8 cellular contexts compared by ENCODE assay signal in genomic region chr19:38932425-38933179, GRCh38. TPM values are rescaled to one million over a fixed set of nuclear protein-coding genes. Genes with fewer than 3 reads are reported as not detected.
DNase-seq lines count a peak whose midpoint lies in the region; ATAC-seq, FAIRE-seq and TF ChIP-seq lines count a peak whose summit lies in the region.

No MANE protein-coding gene starts in this region.

- no peak for FAIRE-seq in bronchial epithelial cell (lab: Jason Lieb, UNC)

- peak overlapping the region; percentile 82 for H3K4me2 ChIP-seq in OCI-LY7 (ENCODE audit: low read length)

- H3K4me1 Mint-ChIP-seq in nephron: peaks cover 15% of the 10 kb centered on the region

- CTCF ChIA-PET in A673 (lab: Charles Lee) (no interaction called here), OCI-LY7 (lab: Charles Lee; ENCODE audit: unreplicated experiment) (interaction anchor here (0.6 to 1.0 kb wide), 3 partner anchors 191 to 658 kb away, joined by 3 read pairs; no protein-coding TSS in a partner anchor)

- no peak for ATAC-seq in HG03159 (IDR thresholded peaks at IDR 0.05; ENCODE audit: unreplicated experiment)
- ATAC-seq in HG03469 (IDR thresholded peaks at IDR 0.05; ENCODE audit: unreplicated experiment): no peak

- POLR2A ChIA-PET in A673 (lab: Charles Lee; ENCODE audit: low non-redundant PET): no interaction called here
- POLR2A ChIA-PET in OCI-LY7 (lab: Charles Lee): interaction anchor here (0.9 kb wide), 2 partner anchors 103 to 280 kb away, joined by 3 to 4 read pairs; no protein-coding TSS in a partner anchor

- peak overlapping the region; percentile 69 to 82 (median 79) for H3K4me3 Mint-ChIP-seq in nephron

- intact Hi-C loops in A673 (cut with micrococcal nuclease; ENCODE audit: unreplicated experiment): loop anchor here (5.0 to 10.0 kb wide), 3 partner anchors 200 to 418 kb away; no protein-coding TSS in a partner anchor
- intact Hi-C loops in OCI-LY7 (cut with micrococcal nuclease; ENCODE audit: unreplicated experiment): loop anchor here (5.0 kb wide), 2 partner anchors 295 to 530 kb away; partner anchors contain the start of gene FAM98C

- TF ChIP-seq CTCF in A673 (conservative IDR thresholded peaks at IDR 0.05; ENCODE audit: low read depth, low read length) (peak; percentile 53), OCI-LY7 (conservative IDR thresholded peaks at IDR 0.05; ENCODE audit: low read length) (peak; percentile 73), bronchial epithelial cell (IDR thresholded peaks at IDR 0.05; ENCODE audit: insufficient read depth, low read length, severe bottlenecking) (peak; percentile 43), nephron (IDR thresholded peaks at IDR 0.05; ENCODE audit: unreplicated experiment in 3 of 3) (peak in 2 of 3 experiments; percentile 19 to 32)

- no peaks in the 10 kb centered on the region for H3K27me3 Mint-ChIP-seq in nephron (ENCODE audit: low read depth)

- no peaks in the 10 kb centered on the region for H3K9me2 ChIP-seq in OCI-LY7 (ENCODE audit: insufficient read depth, low read length)

- peaks cover 31% of the 10 kb centered on the region for H3K36me3 ChIP-seq in A673 (ENCODE audit: insufficient read depth, low read length, poor library complexity, severe bottlenecking)
- peaks cover 51% of the 10 kb centered on the region for H3K36me3 ChIP-seq in OCI-LY7 (ENCODE audit: insufficient read depth, low read length)
- peaks cover 5% of the 10 kb centered on the region for H3K36me3 ChIP-seq in bronchial epithelial cell (ENCODE audit: control insufficient read depth, insufficient read depth, low read length)

- H3K4me1 ChIP-seq in A673 (ENCODE audit: insufficient read depth, low read length, poor library complexity, severe bottlenecking): peaks cover 13% of the 10 kb centered on the region
- H3K4me1 ChIP-seq in OCI-LY7 (ENCODE audit: insufficient read depth, low read length, poor library complexity, severe bottlenecking): peaks cover 31% of the 10 kb centered on the region

- DNase-seq in A673 (ENCODE audit: low spot score): peak; percentile 55
- peak; percentile 42 for DNase-seq in ELF-1 (ENCODE audit: low read depth, low spot score)
- DNase-seq in OCI-LY7 (ENCODE audit: low spot score): peak; percentile 70
- peak; percentile 31 for DNase-seq in bronchial epithelial cell (ENCODE audit: low read depth)
- no peak for DNase-seq in NCI-H187 treated with DMSO at 0.1 percent for 48 hours (lab: John Stamatoyannopoulos, UW)

- H2AFZ ChIP-seq in OCI-LY7 (ENCODE audit: low read length): no peak overlapping the region

- peaks cover 9% of the 10 kb centered on the region for H3K9me3 Mint-ChIP-seq in nephron

- H3K27ac ChIP-seq in A673 (ENCODE audit: low read depth, low read length, poor library complexity, severe bottlenecking) (no peak overlapping the region), OCI-LY7 (ENCODE audit: low read depth, low read length, poor library complexity, severe bottlenecking) (no peak overlapping the region)

- peaks cover 49% of the 10 kb centered on the region for H3K36me3 Mint-ChIP-seq in nephron (ENCODE audit: low read depth)

- H3K27me3 ChIP-seq in A673 (replicated peaks; ENCODE audit: insufficient read depth, low read depth, low read length, poor library complexity) (no peaks in the 10 kb centered on the region), bronchial epithelial cell (ENCODE audit: control insufficient read depth, insufficient read depth, low read length) (no peaks in the 10 kb centered on the region)

- peaks cover 44% of the 10 kb centered on the region for H3K79me2 ChIP-seq in OCI-LY7 (ENCODE audit: insufficient read depth, low read depth, low read length)

- no peak overlapping the region for H3K27ac Mint-ChIP-seq in nephron

- H3K9me3 ChIP-seq in A673 (ENCODE audit: low read depth, low read length, poor library complexity, severe bottlenecking) (peaks cover 4% of the 10 kb centered on the region), OCI-LY7 (ENCODE audit: low read length) (peaks cover 10% of the 10 kb centered on the region; the same call in 1 of the 2 replicates)

- BruUV-seq in A673 (replicated peaks; lab: Mats Ljungman, UMichigan) (no TSS peak), OCI-LY7 (replicated peaks; lab: Mats Ljungman, UMichigan) (no TSS peak)

- H4K20me1 ChIP-seq in OCI-LY7 (ENCODE audit: insufficient read depth, low read length): no peaks in the 10 kb centered on the region

- no peak overlapping the region for H3K4me3 ChIP-seq in A673 (ENCODE audit: low read depth, low read length, poor library complexity, severe bottlenecking)
- H3K4me3 ChIP-seq in OCI-LY7 (ENCODE audit: low read depth, low read length, poor library complexity, severe bottlenecking): peak overlapping the region; percentile 96
- H3K4me3 ChIP-seq in bronchial epithelial cell (ENCODE audit: low read depth, low read length): no peak overlapping the region

RNA-seq across cellular contexts. Expression of gene MRPS12, which starts 1.9 kb away (rescaled TPM):
- total RNA-seq in A673 (2021) (69.5 and 81.9 TPM in 2 replicates), OCI-LY7 (2022) (55.5 and 63.5 TPM in 2 replicates), bronchial epithelial cell (56.5 and 62.4 TPM in 2 replicates)
- 74.6 TPM in 2 replicates for total RNA-seq in OCI-LY7 (2014; rRNA removed; shearing (Covaris generic))

RNA-seq across cellular contexts. Expression of gene SARS2, which starts 2.0 kb away (rescaled TPM):
- 56.3 and 58.6 TPM in 2 replicates for total RNA-seq in A673 (2021)
- total RNA-seq in OCI-LY7 (2014; rRNA removed; shearing (Covaris generic)): 29.5 and 37.7 TPM in 2 replicates
- 50.2 and 52.8 TPM in 2 replicates for total RNA-seq in OCI-LY7 (2022)
- total RNA-seq in bronchial epithelial cell: 5.4 and 8.2 TPM in 2 replicates

RNA-seq across cellular contexts. Expression of gene CCER2, which starts 20.6 kb away (rescaled TPM):
- total RNA-seq in A673 (2021): 0.67 and 1.2 TPM in 2 replicates
- total RNA-seq in OCI-LY7 (2014; rRNA removed; shearing (Covaris generic)): 1.5 and 7.0 TPM in 2 replicates
- total RNA-seq in OCI-LY7 (2022): 3.3 and 4.3 TPM in 2 replicates
- 0.13 TPM in 1 of 2 replicates, not detected in the other for total RNA-seq in bronchial epithelial cell

RNA-seq across cellular contexts. Expression of gene NFKBIB, which starts 32.8 kb away (rescaled TPM):
- total RNA-seq in A673 (2021): 42.4 and 51.9 TPM in 2 replicates
- total RNA-seq in OCI-LY7 (2014; rRNA removed; shearing (Covaris generic)): 16.0 and 20.4 TPM in 2 replicates
- total RNA-seq in OCI-LY7 (2022): 22.0 and 25.3 TPM in 2 replicates
- 23.2 and 25.9 TPM in 2 replicates for total RNA-seq in bronchial epithelial cell

RNA-seq across cellular contexts. Expression of gene SIRT2, which starts 33.2 kb away (rescaled TPM):
- 30.0 and 32.2 TPM in 2 replicates for total RNA-seq in A673 (2021)
- 25.5 and 26.0 TPM in 2 replicates for total RNA-seq in OCI-LY7 (2014; rRNA removed; shearing (Covaris generic))
- total RNA-seq in OCI-LY7 (2022): 30.0 and 32.1 TPM in 2 replicates
- total RNA-seq in bronchial epithelial cell: 41.3 and 44.7 TPM in 2 replicates
